In the genomic region with DNA sequence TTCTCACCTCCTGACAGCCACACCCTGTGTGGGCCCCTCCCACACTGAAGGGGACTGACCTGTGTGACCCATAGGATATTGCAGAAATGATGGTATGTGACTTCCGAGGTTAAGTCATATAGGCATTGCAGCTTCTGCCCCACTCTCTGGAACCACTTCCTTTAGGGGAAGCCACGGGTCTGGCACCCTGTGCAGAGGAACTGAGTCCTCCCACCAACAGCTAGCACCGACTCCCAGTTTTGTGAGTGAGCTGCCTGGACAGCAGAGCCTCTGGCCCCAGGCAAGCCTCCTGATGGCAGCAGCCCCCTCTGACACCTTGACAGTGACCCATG, we compare ENCODE assay signal across 8 cellular contexts. TPM values are rescaled to one million over a fixed set of nuclear protein-coding genes. Genes with fewer than 3 reads are reported as not detected.
A peak's percentile ranks its signal among the peaks of the same experiment; 100 is the strongest.
DNase-seq lines count a peak whose midpoint lies in the region; ATAC-seq and TF ChIP-seq lines count a peak whose summit lies in the region.

No MANE protein-coding gene starts in this region.

- no peaks in the 10 kb centered on the region for H3K27me3 ChIP-seq in spleen (replicated peaks in 1 of 7)
- no peaks in the 10 kb centered on the region for H3K27me3 ChIP-seq in GM23248 (replicated peaks; ENCODE audit: insufficient read depth)

- no peak for TF ChIP-seq CTCF in spleen (IDR thresholded peaks at IDR 0.05 in 8 of 11, conservative IDR thresholded peaks at IDR 0.05 in 3 of 11)
- no peak for TF ChIP-seq CTCF in nephron progenitor cell (IDR thresholded peaks at IDR 0.05)

- no peaks in the 10 kb centered on the region for H3K36me3 Mint-ChIP-seq in nephron progenitor cell (ENCODE audit: low read depth)

- H3K9ac ChIP-seq in GM23248: no peak overlapping the region

- peaks cover 42% of the 10 kb centered on the region for H3K4me1 Mint-ChIP-seq in nephron progenitor cell

- no peak for TF ChIP-seq POLR2A in spleen (IDR thresholded peaks at IDR 0.05)

- no peaks in the 10 kb centered on the region for H4K20me1 ChIP-seq in GM23248 (ENCODE audit: insufficient read depth)

- peak overlapping the region in 7 of 8 donors; percentile 65 to 87 (median 80) for H3K27ac ChIP-seq in spleen
- no peak overlapping the region for H3K27ac ChIP-seq in GM23248

- H3F3A ChIP-seq in GM23248 (ENCODE audit: insufficient read depth): no peaks in the 10 kb centered on the region

- WGBS in spleen, 5 donors: 4 to 44% (median 20%) methylated on average over 3 of the region's 3 CpGs
- 77 to 80% methylated on average over 3 of the region's 3 CpGs for WGBS in GM23248 (ENCODE audit: low coverage in 1 of 2, low lambda C conversion rate in 2 of 2, missing lambda C conversion rate in 2 of 2), 2 experiments

- peak; percentile 56 for ATAC-seq in GM19025 (IDR thresholded peaks at IDR 0.05; ENCODE audit: low read depth, unreplicated experiment)
- peak; percentile 78 for ATAC-seq in HG03432 (IDR thresholded peaks at IDR 0.05; ENCODE audit: unreplicated experiment)
- no peak for ATAC-seq in HG02970 (IDR thresholded peaks at IDR 0.05; ENCODE audit: low FRiP score, unreplicated experiment)

- no peaks in the 10 kb centered on the region for H3K9me2 ChIP-seq in GM23248 (ENCODE audit: insufficient read depth)

- H3K27me3 Mint-ChIP-seq in nephron progenitor cell (ENCODE audit: low read depth, poor library complexity): peaks cover 14% of the 10 kb centered on the region

- no peaks in the 10 kb centered on the region for H3K9me3 Mint-ChIP-seq in nephron progenitor cell

- peak overlapping the region in 1 of 8 donors; percentile 29 for H3K4me3 ChIP-seq in spleen
- H3K4me3 ChIP-seq in GM23248: no peak overlapping the region

- in situ Hi-C loops in GM23248 (cut with MboI): no loop called here

- H3K4me3 Mint-ChIP-seq in nephron progenitor cell: no peak overlapping the region

- H3K4me2 ChIP-seq in GM23248 (ENCODE audit: unreplicated experiment): no peak overlapping the region

- H3K9me3 ChIP-seq in spleen: peaks cover 0 to 7% (median 0%) of the 10 kb centered on the region in 8 donors
- no peaks in the 10 kb centered on the region for H3K9me3 ChIP-seq in GM23248 (ENCODE audit: low read depth)

- no peak overlapping the region for H2AFZ ChIP-seq in GM23248

- H3K36me3 ChIP-seq in spleen: no peaks in the 10 kb centered on the region
- H3K36me3 ChIP-seq in GM23248 (ENCODE audit: low read depth): no peaks in the 10 kb centered on the region

- H3K27ac Mint-ChIP-seq in nephron progenitor cell: no peak overlapping the region

- peaks cover 3 to 63% (median 25%) of the 10 kb centered on the region in 6 donors for H3K4me1 ChIP-seq in spleen
- H3K4me1 ChIP-seq in GM23248 (ENCODE audit: insufficient read depth): no peaks in the 10 kb centered on the region

- DNase-seq in activated T-cell treated with anti-CD3 and anti-CD28 coated beads, Interleukin-2, amount 50 U/mL, for 48 hours: peak; percentile 42 to 52
- DNase-seq in spleen (peak; percentile 87), NCI-H2107 (lab: John Stamatoyannopoulos, UW) (no peak), GM23248 (no peak), nephron progenitor cell (no peak)

- intact Hi-C loops in spleen (cut with DNase I; ENCODE audit: low total_unique reads): no loop called here

- no peaks in the 10 kb centered on the region for H3K79me2 ChIP-seq in GM23248 (ENCODE audit: insufficient read depth)

RNA-seq across cellular contexts. Expression of gene SLC6A6, which starts 24.6 kb away (rescaled TPM):
- total RNA-seq in spleen: 100 to 1,000 TPM in 6 of 7 donors, 10 to 100 TPM in 1; 75.4 to 150 (median 128) TPM
- polyA plus RNA-seq in spleen (10 to 100 TPM in 1 of 3 donors, 1 to 10 TPM in 2; 3.4 to 14.2 (median 3.9) TPM), GM23248 (2016; fragmentation: Nextera tagmentation; extraction: Ambion mirVana) (4.6 and 4.7 TPM in 2 replicates)
- total RNA-seq in GM23248 (2014; rRNA removed; shearing (Covaris generic)): 10.6 and 13.4 TPM in 2 replicates

Comparison
In these comparisons a context has a peak if more than half of its experiments do, and no peak if none do; other contexts are left out.
1. DNase-seq: peak in activated T-cell treated with anti-CD3 and anti-CD28 coated beads, Interleukin-2, amount 50 U/mL, for 48 hours (2 of 2) and spleen (single experiment); none in NCI-H2107 (single experiment), GM23248 (single experiment) and nephron progenitor cell (single experiment).